In the genomic region with DNA sequence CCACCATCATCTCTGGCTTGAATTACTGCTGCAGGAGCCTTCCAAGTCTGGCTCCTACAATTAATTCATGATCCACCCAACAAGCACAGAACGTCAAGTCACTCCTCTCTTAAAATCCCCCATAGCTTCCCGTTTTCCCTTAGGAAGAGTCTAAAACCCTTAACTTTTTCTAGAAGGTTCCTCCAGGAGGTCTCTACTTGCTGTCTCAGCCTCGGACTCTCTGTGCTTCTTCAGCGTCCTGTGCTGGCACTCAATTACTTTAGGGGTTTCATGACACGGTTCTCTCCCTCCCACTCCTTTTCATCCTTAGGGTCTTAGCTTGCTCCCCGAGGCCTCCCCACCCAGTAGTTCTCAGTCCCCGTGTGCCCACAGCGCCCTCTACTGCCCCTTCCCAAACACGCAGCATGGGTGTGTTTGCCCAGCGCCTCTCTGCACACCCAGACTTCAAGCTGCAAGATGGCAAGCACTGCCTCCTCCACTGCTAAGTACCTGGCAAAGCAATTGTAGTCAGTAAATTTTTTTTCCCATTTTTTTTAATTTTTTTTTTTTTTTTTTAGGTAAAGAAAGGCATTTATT, we compare ENCODE assay signal across 8 cellular contexts. TPM values are rescaled to one million over a fixed set of nuclear protein-coding genes. Genes with fewer than 3 reads are reported as not detected.
DNase-seq lines count a peak whose midpoint lies in the region; ATAC-seq and TF ChIP-seq lines count a peak whose summit lies in the region.

No MANE protein-coding gene starts in this region.

- ATAC-seq in GM18909 (IDR thresholded peaks at IDR 0.05; ENCODE audit: poor library complexity, unreplicated experiment) = no peak
- no peak for ATAC-seq in GM18498 (IDR thresholded peaks at IDR 0.05; ENCODE audit: unreplicated experiment)

- peak overlapping the region in 1 of 5 experiments; percentile 10 for H3K4me3 Mint-ChIP-seq in brain

- TF ChIP-seq CTCF in brain (conservative IDR thresholded peaks at IDR 0.05) (peak; percentile 39 to 59), liver (IDR thresholded peaks at IDR 0.05; ENCODE audit: low read depth, low read length, missing input control) (peak; percentile 31)

- H3K27me3 ChIP-seq in liver (ENCODE audit: control insufficient read depth in 4 of 4, insufficient read depth in 4 of 4, low read length in 3 of 4) = no peaks in the 10 kb centered on the region

- H3K4me1 Mint-ChIP-seq in brain = no peaks in the 10 kb centered on the region

- peaks cover 0 to 8% (median 0%) of the 10 kb centered on the region in 5 experiments for H3K9me3 Mint-ChIP-seq in brain

- TF ChIP-seq RAD21 in liver (IDR thresholded peaks at IDR 0.05) = peak; percentile 30 to 65

- 20% methylated on average over 10 of the region's 10 CpGs for WGBS in liver

- H3K9me3 ChIP-seq in liver (ENCODE audit: control insufficient read depth in 4 of 4, low read length in 3 of 4) = no peaks in the 10 kb centered on the region

- H3K27ac ChIP-seq in liver (ENCODE audit: low read depth in 1 of 2, low read length in 2 of 2) = no peak overlapping the region

- no peaks in the 10 kb centered on the region for H3K36me3 ChIP-seq in liver (ENCODE audit: control insufficient read depth in 4 of 4, insufficient read depth in 3 of 4, low read depth in 1 of 4, low read length in 3 of 4)

- no peak overlapping the region for H3K9ac ChIP-seq in liver (ENCODE audit: low read depth in 1 of 2, low read length in 2 of 2)

- no peaks in the 10 kb centered on the region for H3K4me1 ChIP-seq in liver (ENCODE audit: control insufficient read depth in 4 of 4, insufficient read depth in 4 of 4, low read length in 3 of 4)

- no peaks in the 10 kb centered on the region for H3K36me3 Mint-ChIP-seq in brain

- no peak overlapping the region for H3K4me3 ChIP-seq in liver (ENCODE audit: low read depth in 1 of 3, low read length in 3 of 3)

- peak overlapping the region in 1 of 5 experiments; percentile 46 for H3K27ac Mint-ChIP-seq in brain

- peaks cover 6% of the 10 kb centered on the region for H3K27me3 Mint-ChIP-seq in brain

- DNase-seq in COR-L47 (lab: John Stamatoyannopoulos, UW) (peak; percentile 4), HT1080 (ENCODE audit: low read depth) (peak; percentile 30), UCSD-AML1 (lab: John Stamatoyannopoulos, UW; ENCODE audit: unreplicated experiment) (peak; percentile 71)
- DNase-seq in stimulated activated CD8-positive, alpha-beta memory T cell treated with anti-CD3 and anti-CD28 coated beads, Interleukin-2, amount 100 ng/mL, for 48 hours (ENCODE audit: low read depth in 2 of 2) = peak; percentile 42 to 61

TF ChIP-seq in liver, 16 proteins besides CTCF, POLR2A, EP300 and RAD21:
- TF ChIP-seq, protein P1, sequence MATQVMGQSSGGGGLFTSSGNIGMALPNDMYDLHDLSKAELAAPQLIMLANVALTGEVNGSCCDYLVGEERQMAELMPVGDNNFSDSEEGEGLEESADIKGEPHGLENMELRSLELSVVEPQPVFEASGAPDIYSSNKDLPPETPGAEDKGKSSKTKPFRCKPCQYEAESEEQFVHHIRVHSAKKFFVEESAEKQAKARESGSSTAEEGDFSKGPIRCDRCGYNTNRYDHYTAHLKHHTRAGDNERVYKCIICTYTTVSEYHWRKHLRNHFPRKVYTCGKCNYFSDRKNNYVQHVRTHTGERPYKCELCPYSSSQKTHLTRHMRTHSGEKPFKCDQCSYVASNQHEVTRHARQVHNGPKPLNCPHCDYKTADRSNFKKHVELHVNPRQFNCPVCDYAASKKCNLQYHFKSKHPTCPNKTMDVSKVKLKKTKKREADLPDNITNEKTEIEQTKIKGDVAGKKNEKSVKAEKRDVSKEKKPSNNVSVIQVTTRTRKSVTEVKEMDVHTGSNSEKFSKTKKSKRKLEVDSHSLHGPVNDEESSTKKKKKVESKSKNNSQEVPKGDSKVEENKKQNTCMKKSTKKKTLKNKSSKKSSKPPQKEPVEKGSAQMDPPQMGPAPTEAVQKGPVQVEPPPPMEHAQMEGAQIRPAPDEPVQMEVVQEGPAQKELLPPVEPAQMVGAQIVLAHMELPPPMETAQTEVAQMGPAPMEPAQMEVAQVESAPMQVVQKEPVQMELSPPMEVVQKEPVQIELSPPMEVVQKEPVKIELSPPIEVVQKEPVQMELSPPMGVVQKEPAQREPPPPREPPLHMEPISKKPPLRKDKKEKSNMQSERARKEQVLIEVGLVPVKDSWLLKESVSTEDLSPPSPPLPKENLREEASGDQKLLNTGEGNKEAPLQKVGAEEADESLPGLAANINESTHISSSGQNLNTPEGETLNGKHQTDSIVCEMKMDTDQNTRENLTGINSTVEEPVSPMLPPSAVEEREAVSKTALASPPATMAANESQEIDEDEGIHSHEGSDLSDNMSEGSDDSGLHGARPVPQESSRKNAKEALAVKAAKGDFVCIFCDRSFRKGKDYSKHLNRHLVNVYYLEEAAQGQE (IDR thresholded peaks at IDR 0.05) = no peak
- TF ChIP-seq, protein P2, sequence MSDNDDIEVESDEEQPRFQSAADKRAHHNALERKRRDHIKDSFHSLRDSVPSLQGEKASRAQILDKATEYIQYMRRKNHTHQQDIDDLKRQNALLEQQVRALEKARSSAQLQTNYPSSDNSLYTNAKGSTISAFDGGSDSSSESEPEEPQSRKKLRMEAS (IDR thresholded peaks at IDR 0.05) = no peak
- TF ChIP-seq YY1 (IDR thresholded peaks at IDR 0.05) = no peak
- TF ChIP-seq EGR1 (IDR thresholded peaks at IDR 0.05; ENCODE audit: low read depth in 2 of 2) = no peak

RNA-seq across cellular contexts. Expression of a gene that starts 25.8 kb away (rescaled TPM):
- 4.9 and 8.0 TPM in 2 replicates for total RNA-seq in HT1080 (2014; rRNA removed; shearing (Covaris generic))
- polyA plus RNA-seq in HT1080 (2015; cell fraction: cytosol; rRNA removed) = 6.5 and 7.4 TPM in 2 replicates
- 28.7 and 31.6 TPM in 2 replicates for polyA plus RNA-seq in HT1080 (2015; cell fraction: nucleus; rRNA removed)
- polyA plus RNA-seq in brain (ENCODE audit: insufficient read depth, low read depth, low replicate concordance) (45.2 TPM), liver (1 to 10 TPM in 1 of 2 donors, under 1 TPM in 1; 0.92 to 3.2 TPM)
- 1 to 10 TPM in 1 of 2 donors, under 1 TPM in 1; 0.65 to 3.9 TPM for total RNA-seq in liver

RNA-seq across cellular contexts. Expression of a gene that starts 52.7 kb away (rescaled TPM):
- total RNA-seq in HT1080 (2014; rRNA removed; shearing (Covaris generic)) = 0.63 and 0.73 TPM in 2 replicates
- polyA plus RNA-seq in HT1080 (2015; cell fraction: cytosol; rRNA removed) = not detected in 2 replicates
- 0.56 and 1.3 TPM in 2 replicates for polyA plus RNA-seq in HT1080 (2015; cell fraction: nucleus; rRNA removed)
- 25.0 TPM for polyA plus RNA-seq in brain (ENCODE audit: insufficient read depth, low read depth, low replicate concordance)
- total RNA-seq in liver = not detected
- polyA plus RNA-seq in liver = under 1 TPM in 1 of 2 donors, not detected in 1; 0.14 TPM

Comparison
In these comparisons a context has a peak if more than half of its experiments do, and no peak if none do; other contexts are left out.
1. DNase-seq: peak in every context shown above with its lines; median percentile 71 in UCSD-AML1; 52 in stimulated activated CD8-positive, alpha-beta memory T cell treated with anti-CD3 and anti-CD28 coated beads, Interleukin-2, amount 100 ng/mL, for 48 hours; 30 in HT1080; 4 in COR-L47.